In genomic region chr2:225452677-225453076, GRCh38 we compare ENCODE assay signal across 20 cellular contexts. TPM values are rescaled to one million over a fixed set of nuclear protein-coding genes. Genes with fewer than 3 reads are reported as not detected.
"Had no signal": no experiment of that assay in that cellular context is flagged by ENCODE, and none has a peak within 500 bp of the region (broad histone marks: within the 10 kb centered on the region; RNA-seq: fewer than 3 reads in every experiment).

No MANE protein-coding gene starts in this region.

- H3K36me3 ChIP-seq: esophagus squamous epithelium, left lung, upper lobe of right lung had no signal

- FAIRE-seq: endothelial cell of umbilical vein, kidney had no signal

- H3K27me3 ChIP-seq: esophagus squamous epithelium, left lung, upper lobe of right lung had no signal

- H3K4me1 ChIP-seq: esophagus squamous epithelium, left lung, upper lobe of right lung had no signal

- H3K9me3 ChIP-seq: esophagus squamous epithelium, left lung, upper lobe of right lung had no signal

- H3K4me3 ChIP-seq: esophagus squamous epithelium, left lung, upper lobe of right lung had no signal

- ATAC-seq: activated CD8-positive, alpha-beta T cell treated with anti-CD3 and anti-CD28 coated beads, Interleukin-2, amount 10 ng/mL, durations not matched to agents 7 days and 5 days; activated T-cell treated with anti-CD3 and anti-CD28 coated beads, Interleukin-2, amount 50 U/mL, for 4 hours; stimulated activated naive B cell treated with anti-CD40 and anti-IgM and Interleukin-4, amounts not matched to agents 10 μg/mL and 1 μg/mL and 100 μg/mL, for 72 hours; upper lobe of right lung had no signal

- DNase-seq: activated B cell treated with CpG ODN at 0.5 μM for 24 hours; activated CD4-positive, alpha-beta T cell treated with anti-CD3 and anti-CD28 coated beads, Interleukin-2, amount 10 ng/mL, durations not matched to agents 24 days and 14 days; activated CD8-positive, alpha-beta T cell treated with anti-CD3 and anti-CD28 coated beads, Interleukin-2, amount 10 ng/mL, durations not matched to agents 7 days and 5 days; activated naive CD4-positive, alpha-beta T cell treated with anti-CD3 and anti-CD28 coated beads for 36 hours; activated T-cell treated with anti-CD3 and anti-CD28 coated beads, Interleukin-2, amount 50 U/mL, for 4 hours; aorta; effector memory CD4-positive, alpha-beta T cell; esophagus squamous epithelium; foreskin melanocyte; head of caudate nucleus; kidney; left lung; midbrain; occipital lobe; retina; stimulated activated naive B cell treated with anti-CD40 and anti-IgM and Interleukin-4, amounts not matched to agents 10 μg/mL and 1 μg/mL and 100 μg/mL, for 72 hours; upper lobe of right lung had no signal

- H3K27ac ChIP-seq: esophagus squamous epithelium, left lung, upper lobe of right lung had no signal

RNA-seq across cellular contexts. Expression of gene NYAP2, which starts 53.2 kb away (rescaled TPM):
- total RNA-seq: activated CD4-positive, alpha-beta T cell treated with anti-CD3 and anti-CD28 coated beads, Interleukin-2, amount 10 ng/mL, durations not matched to agents 24 days and 14 days; activated CD8-positive, alpha-beta T cell treated with anti-CD3 and anti-CD28 coated beads, Interleukin-2, amount 10 ng/mL, durations not matched to agents 7 days and 5 days; activated naive CD4-positive, alpha-beta T cell treated with anti-CD3 and anti-CD28 coated beads for 36 hours; endothelial cell of umbilical vein; lung microvascular endothelial cell; posterior vena cava had no signal
- polyA plus RNA-seq: endothelial cell of umbilical vein had no signal
